In the genomic region with DNA sequence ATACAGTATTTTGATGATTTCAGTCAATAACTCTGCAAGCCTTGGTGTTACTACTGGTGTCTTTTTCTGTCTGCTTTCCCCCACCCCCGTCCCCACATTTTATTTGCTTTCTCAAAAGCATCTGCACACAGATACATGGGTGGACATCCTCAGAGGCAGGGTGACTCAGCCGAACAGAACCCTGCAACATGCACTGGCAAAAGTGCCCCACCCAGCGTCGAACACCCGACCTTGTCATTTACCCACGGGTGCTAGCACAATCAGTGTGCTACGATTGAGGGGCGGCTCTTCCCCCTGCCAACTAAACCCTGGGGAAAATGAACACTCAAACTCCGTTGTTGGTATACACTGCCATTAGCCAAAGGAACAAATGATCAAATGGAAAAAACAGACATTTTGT, we compare ENCODE assay signal across 26 cellular contexts.
DNase-seq lines count a peak whose midpoint lies in the region; ATAC-seq, FAIRE-seq and TF ChIP-seq lines count a peak whose summit lies in the region.
"Had no signal": no experiment of that assay in that cellular context is flagged by ENCODE, and none has a peak within 500 bp of the region (broad histone marks: within the 10 kb centered on the region; RNA-seq: fewer than 3 reads in every experiment).

No MANE protein-coding gene starts in this region.

- FAIRE-seq in A549 (lab: Jason Lieb, UNC), result no peak
- FAIRE-seq: GM12892, TTC549 had no signal

- H3K4me3 ChIP-seq in A549 (no peak overlapping the region), mammary epithelial cell (replicated peaks in 1 of 3; ENCODE audit: insufficient read depth in 1 of 3, low read depth in 2 of 3, low read length in 3 of 3) (no peak overlapping the region), lower lobe of right lung (no peak overlapping the region)
- H3K4me3 ChIP-seq: thoracic aorta, uterus had no signal

- TF ChIP-seq RAD21 in A549 (conservative IDR thresholded peaks at IDR 0.05 in 1 of 2, IDR thresholded peaks at IDR 0.05 in 1 of 2), result peak; percentile 57 to 65

- no peak overlapping the region for H2AFZ ChIP-seq in mammary epithelial cell (ENCODE audit: low read depth, low read length)

- DNase-seq in A549 (ENCODE audit: low read depth in 1 of 2, low spot score in 1 of 2) (peak in 1 of 2 experiments; percentile 61), Daoy (ENCODE audit: low read depth) (peak; percentile 25), mammary epithelial cell (peak; percentile 20), lower lobe of right lung (no peak)
- DNase-seq: activated CD4-positive, alpha-beta T cell treated with anti-CD3 and anti-CD28 coated beads, Interleukin-2, amount 50 U/mL, for 1 hour; activated CD4-positive, CD25-positive, alpha-beta regulatory T cell; activated CD8-positive, alpha-beta memory T cell treated with anti-CD3 and anti-CD28 coated beads, Interleukin-2, amount 10 ng/mL, durations not matched to agents 7 days and 5 days; activated naive CD4-positive, alpha-beta T cell; BE2C; COR-L47; hypothalamus; NCI-H1092 treated with DMSO at 0.1 percent for 48 hours; NCI-H1694 treated with DMSO at 0.1 percent for 48 hours; NCI-H446 treated with DMSO at 0.1 percent for 48 hours; stimulated activated CD4-positive, alpha-beta T cell treated with anti-CD3 and anti-CD28 coated beads, Interleukin-12 subunit alpha, Interleukin-12 subunit beta, amount 100 ng/mL, for 4 hours; stimulated activated CD4-positive, alpha-beta T cell treated with anti-CD3 and anti-CD28 coated beads, Interleukin-2, amount 100 ng/mL, for 48 hours; stimulated activated naive CD8-positive, alpha-beta T cell treated with anti-CD3 and anti-CD28 coated beads, Interleukin-15, amount 100 ng/mL, for 72 hours; uterus had no signal

- TF ChIP-seq POLR2A in A549 (IDR thresholded peaks at IDR 0.05; ENCODE audit: low read length), result no peak

- in situ Hi-C loops in mammary epithelial cell (cut with MboI; ENCODE audit: low sequenced_read_pairs in 2 of 2), result no loop called here

- H3K9me3 ChIP-seq in A549 (peaks cover 21% of the 10 kb centered on the region), mammary epithelial cell (replicated peaks; ENCODE audit: insufficient read depth, low read length) (peaks cover 11% of the 10 kb centered on the region), lower lobe of right lung (no peaks in the 10 kb centered on the region)
- H3K9me3 ChIP-seq: BE2C, thoracic aorta, uterus had no signal

- no TSS peak for BruUV-seq in mammary epithelial cell (replicated peaks; lab: Mats Ljungman, UMichigan)

- 25% methylated on average over 9 of the region's 9 CpGs for WGBS in A549 (ENCODE audit: missing lambda C conversion rate)
- 74% methylated on average over 9 of the region's 9 CpGs for WGBS in mammary epithelial cell (ENCODE audit: low coverage, missing lambda C conversion rate)

- H3K36me3 ChIP-seq in mammary epithelial cell (ENCODE audit: insufficient read depth, low read length) (no peaks in the 10 kb centered on the region), lower lobe of right lung (peaks cover 24% of the 10 kb centered on the region)
- H3K36me3 ChIP-seq: BE2C, thoracic aorta, uterus had no signal

- ATAC-seq in A549 (peak; percentile 54 to 69; a peak in 4 of 6 replicates), lower lobe of right lung (no peak), GM19324 (IDR thresholded peaks at IDR 0.05; ENCODE audit: low FRiP score, unreplicated experiment) (no peak), GM19397 (IDR thresholded peaks at IDR 0.05; ENCODE audit: unreplicated experiment) (no peak), GM21619 (IDR thresholded peaks at IDR 0.05; ENCODE audit: unreplicated experiment) (no peak)
- ATAC-seq: activated CD8-positive, alpha-beta memory T cell treated with anti-CD3 and anti-CD28 coated beads, Interleukin-2, amount 10 ng/mL, durations not matched to agents 7 days and 5 days; left lobe of liver; SK-N-SH treated with all-trans-retinoic acid at 6 μM for 48 hours; stimulated activated naive CD8-positive, alpha-beta T cell treated with anti-CD3 and anti-CD28 coated beads, Interleukin-15, amount 100 ng/mL, for 72 hours had no signal

- dilution Hi-C loops in mammary epithelial cell (cut with HindIII; ENCODE audit: low sequenced_read_pairs), result no loop called here

- no peaks in the 10 kb centered on the region for H3K27me3 ChIP-seq in mammary epithelial cell (ENCODE audit: insufficient read depth, low read length)
- no peaks in the 10 kb centered on the region for H3K27me3 ChIP-seq in lower lobe of right lung (ENCODE audit: low read depth)
- H3K27me3 ChIP-seq: BE2C, uterus had no signal

- no peaks in the 10 kb centered on the region for H4K20me1 ChIP-seq in mammary epithelial cell (ENCODE audit: insufficient read depth, low read length)

- CTCF ChIA-PET in A549 (lab: Yijun Ruan, JAX), result interaction anchor here (0.8 kb wide), 1 partner anchor 14 kb away, joined by 5 read pairs; no protein-coding TSS in a partner anchor
- CTCF ChIA-PET in mammary epithelial cell (lab: Charles Lee; ENCODE audit: low non-redundant PET), result no interaction called here

- H3K27ac ChIP-seq in A549 (peak overlapping the region; percentile 51 to 65; a peak in 4 of 6 replicates), mammary epithelial cell (ENCODE audit: insufficient read depth, low read depth, low read length) (no peak overlapping the region), lower lobe of right lung (peak overlapping the region; percentile 27)
- H3K27ac ChIP-seq: thoracic aorta, uterus had no signal

- POLR2A ChIA-PET in A549 (lab: Yijun Ruan, JAX), result no interaction called here

- H3K4me1 ChIP-seq in A549 (peaks cover 15% of the 10 kb centered on the region), mammary epithelial cell (ENCODE audit: insufficient read depth, low read length) (no peaks in the 10 kb centered on the region), lower lobe of right lung (peaks cover 25% of the 10 kb centered on the region)
- H3K4me1 ChIP-seq: BE2C, uterus had no signal

- intact Hi-C loops in mammary epithelial cell (cut with micrococcal nuclease), result no loop called here
- intact Hi-C loops in lower lobe of right lung (cut with DNase I), result no loop called here

- TF ChIP-seq CTCF in A549 (IDR thresholded peaks at IDR 0.05) (peak; percentile 25; the same call in 1 of the 3 replicates), mammary epithelial cell (conservative IDR thresholded peaks at IDR 0.05 in 1 of 2, IDR thresholded peaks at IDR 0.05 in 1 of 2; ENCODE audit: extremely low read depth in 1 of 2, insufficient read depth in 1 of 2, low read depth in 1 of 2, low read length in 2 of 2) (no peak), lower lobe of right lung (IDR thresholded peaks at IDR 0.05) (peak; percentile 12)

- H3K79me2 ChIP-seq in mammary epithelial cell (ENCODE audit: insufficient read depth, low read length), result no peaks in the 10 kb centered on the region

- H3K9ac ChIP-seq in mammary epithelial cell (ENCODE audit: insufficient read depth, low read length), result no peak overlapping the region

- peak overlapping the region; percentile 57 for H3K4me2 ChIP-seq in A549
- H3K4me2 ChIP-seq in mammary epithelial cell (ENCODE audit: insufficient read depth, low read depth, low read length), result no peak overlapping the region

- TF ChIP-seq EP300 in A549 (IDR thresholded peaks at IDR 0.05), result no peak

TF ChIP-seq in A549, 52 proteins besides CTCF, POLR2A, EP300 and RAD21:
- TF ChIP-seq TP53 (CRISPR knock-in tag; IDR thresholded peaks at IDR 0.05), result no peak
- TF ChIP-seq, protein P1, sequence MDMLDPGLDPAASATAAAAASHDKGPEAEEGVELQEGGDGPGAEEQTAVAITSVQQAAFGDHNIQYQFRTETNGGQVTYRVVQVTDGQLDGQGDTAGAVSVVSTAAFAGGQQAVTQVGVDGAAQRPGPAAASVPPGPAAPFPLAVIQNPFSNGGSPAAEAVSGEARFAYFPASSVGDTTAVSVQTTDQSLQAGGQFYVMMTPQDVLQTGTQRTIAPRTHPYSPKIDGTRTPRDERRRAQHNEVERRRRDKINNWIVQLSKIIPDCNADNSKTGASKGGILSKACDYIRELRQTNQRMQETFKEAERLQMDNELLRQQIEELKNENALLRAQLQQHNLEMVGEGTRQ (IDR thresholded peaks at IDR 0.05), result no peak
- TF ChIP-seq HOXB5 (CRISPR knock-in tag; IDR thresholded peaks at IDR 0.05), result no peak
- no peak for TF ChIP-seq ZC3H11A (IDR thresholded peaks at IDR 0.05)
- no peak for TF ChIP-seq POLR2AphosphoS2 (conservative IDR thresholded peaks at IDR 0.05; ENCODE audit: low read length)
- TF ChIP-seq RFX5 (IDR thresholded peaks at IDR 0.05), result no peak
- TF ChIP-seq, protein P2, sequence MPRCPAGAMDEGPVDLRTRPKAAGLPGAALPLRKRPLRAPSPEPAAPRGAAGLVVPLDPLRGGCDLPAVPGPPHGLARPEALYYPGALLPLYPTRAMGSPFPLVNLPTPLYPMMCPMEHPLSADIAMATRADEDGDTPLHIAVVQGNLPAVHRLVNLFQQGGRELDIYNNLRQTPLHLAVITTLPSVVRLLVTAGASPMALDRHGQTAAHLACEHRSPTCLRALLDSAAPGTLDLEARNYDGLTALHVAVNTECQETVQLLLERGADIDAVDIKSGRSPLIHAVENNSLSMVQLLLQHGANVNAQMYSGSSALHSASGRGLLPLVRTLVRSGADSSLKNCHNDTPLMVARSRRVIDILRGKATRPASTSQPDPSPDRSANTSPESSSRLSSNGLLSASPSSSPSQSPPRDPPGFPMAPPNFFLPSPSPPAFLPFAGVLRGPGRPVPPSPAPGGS (IDR thresholded peaks at IDR 0.05), result no peak
- no peak for TF ChIP-seq RARB (CRISPR knock-in tag; IDR thresholded peaks at IDR 0.05)
- TF ChIP-seq, protein P3, sequence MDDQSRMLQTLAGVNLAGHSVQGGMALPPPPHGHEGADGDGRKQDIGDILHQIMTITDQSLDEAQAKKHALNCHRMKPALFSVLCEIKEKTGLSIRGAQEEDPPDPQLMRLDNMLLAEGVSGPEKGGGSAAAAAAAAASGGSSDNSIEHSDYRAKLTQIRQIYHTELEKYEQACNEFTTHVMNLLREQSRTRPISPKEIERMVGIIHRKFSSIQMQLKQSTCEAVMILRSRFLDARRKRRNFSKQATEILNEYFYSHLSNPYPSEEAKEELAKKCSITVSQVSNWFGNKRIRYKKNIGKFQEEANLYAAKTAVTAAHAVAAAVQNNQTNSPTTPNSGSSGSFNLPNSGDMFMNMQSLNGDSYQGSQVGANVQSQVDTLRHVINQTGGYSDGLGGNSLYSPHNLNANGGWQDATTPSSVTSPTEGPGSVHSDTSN (IDR thresholded peaks at IDR 0.05), result no peak
- no peak for TF ChIP-seq MAX (IDR thresholded peaks at IDR 0.05)
- TF ChIP-seq GATA3 (IDR thresholded peaks at IDR 0.05; ENCODE audit: borderline replicate concordance), result no peak
- TF ChIP-seq FOSL2 (IDR thresholded peaks at IDR 0.05), result no peak
- TF ChIP-seq FOSL2 (CRISPR knock-in tag; IDR thresholded peaks at IDR 0.05), result peak; percentile 37; the same call in 1 of the 2 replicates
- peak; percentile 51; the same call in 2 of the 3 replicates for TF ChIP-seq SMC3 (IDR thresholded peaks at IDR 0.05)
TF ChIP-seq in A549: peak in this region for 2.

Comparison
In these comparisons a context has a peak if more than half of its experiments do, and no peak if none do; other contexts are left out.
1. ATAC-seq: peak in A549 (2 of 2); none in lower lobe of right lung (0 of 2), GM19324 (single experiment), GM19397 (single experiment) and GM21619 (single experiment).
2. CTCF ChIP-seq: peak in A549 (single experiment) and lower lobe of right lung (single experiment); none in mammary epithelial cell (0 of 2).